ENCODE assay signal across 8 cellular contexts in genomic region chr21:17554619-17555472, GRCh38. TPM values are rescaled to one million over a fixed set of nuclear protein-coding genes. Genes with fewer than 3 reads are reported as not detected.
DNase-seq lines count a peak whose midpoint lies in the region; ATAC-seq and TF ChIP-seq lines count a peak whose summit lies in the region.

No MANE protein-coding gene starts in this region.

- H3K4me3 ChIP-seq in upper lobe of right lung (no peak overlapping the region), A673 (ENCODE audit: low read depth, low read length, poor library complexity, severe bottlenecking) (no peak overlapping the region)

- BruUV-seq in A673 (replicated peaks; lab: Mats Ljungman, UMichigan) = no TSS peak

- TF ChIP-seq CTCF in upper lobe of right lung (IDR thresholded peaks at IDR 0.05) (peak; percentile 36), A673 (conservative IDR thresholded peaks at IDR 0.05; ENCODE audit: low read depth, low read length) (no peak), omental fat pad (IDR thresholded peaks at IDR 0.05) (no peak)

- H3K27ac ChIP-seq in upper lobe of right lung (no peak overlapping the region), A673 (ENCODE audit: low read depth, low read length, poor library complexity, severe bottlenecking) (no peak overlapping the region)

- H3K9me3 ChIP-seq in upper lobe of right lung (no peaks in the 10 kb centered on the region), A673 (ENCODE audit: low read depth, low read length, poor library complexity, severe bottlenecking) (no peaks in the 10 kb centered on the region)

- H3K27me3 ChIP-seq in upper lobe of right lung (no peaks in the 10 kb centered on the region), A673 (replicated peaks; ENCODE audit: insufficient read depth, low read depth, low read length, poor library complexity) (no peaks in the 10 kb centered on the region)

- H3K36me3 ChIP-seq in upper lobe of right lung (no peaks in the 10 kb centered on the region), A673 (ENCODE audit: insufficient read depth, low read length, poor library complexity, severe bottlenecking) (no peaks in the 10 kb centered on the region)

- ATAC-seq in upper lobe of right lung (peak; percentile 49), omental fat pad (ENCODE audit: low FRiP score) (no peak)

- H3K4me1 ChIP-seq in upper lobe of right lung (no peaks in the 10 kb centered on the region), A673 (ENCODE audit: insufficient read depth, low read length, poor library complexity, severe bottlenecking) (no peaks in the 10 kb centered on the region)

- CTCF ChIA-PET in A673 (lab: Charles Lee) = interaction anchor here (1.3 kb wide), 1 partner anchor 168 kb away, joined by 7 read pairs; no protein-coding TSS in a partner anchor

- DNase-seq in SIG-M5 treated with dmso at 0.1 percent for 504 hours (lab: John Stamatoyannopoulos, UW; ENCODE audit: unreplicated experiment) = peak; percentile 10
- no peak for DNase-seq in SIG-M5 (lab: John Stamatoyannopoulos, UW)
- peak; percentile 33 for DNase-seq in SW480 (ENCODE audit: low spot score)
- peak; percentile 24 for DNase-seq in hepatic stellate cell (ENCODE audit: low spot score)
- no peak for DNase-seq in upper lobe of right lung
- DNase-seq in A673 (ENCODE audit: low spot score) = no peak
- no peak for DNase-seq in NCI-H146 treated with DMSO at 0.1 percent for 48 hours (lab: John Stamatoyannopoulos, UW; ENCODE audit: unreplicated experiment)
- DNase-seq in omental fat pad (ENCODE audit: low spot score) = no peak

- POLR2A ChIA-PET in A673 (lab: Charles Lee; ENCODE audit: low non-redundant PET) = no interaction called here

- intact Hi-C loops in upper lobe of right lung (cut with DNase I) (no loop called here), A673 (cut with micrococcal nuclease; ENCODE audit: unreplicated experiment) (no loop called here)

RNA-seq across cellular contexts. Expression of gene CXADR, which starts 42.0 kb away (rescaled TPM):
- 29.0 TPM for total RNA-seq in upper lobe of right lung
- total RNA-seq in A673 (2021) = 15.2 and 17.7 TPM in 2 replicates
- 10 to 100 TPM in 3 of 4 donors, under 1 TPM in 1; 0.63 to 61.8 (median 19.5) TPM for total RNA-seq in omental fat pad

RNA-seq across cellular contexts. Expression of gene BTG3, which starts 57.9 kb away (rescaled TPM):
- total RNA-seq in upper lobe of right lung (61.3 TPM), A673 (2021) (63.0 and 76.8 TPM in 2 replicates), omental fat pad (10 to 100 TPM; 39.4 to 60.9 (median 43.6) TPM)

Comparison
In these comparisons a context has a peak if more than half of its experiments do, and no peak if none do; other contexts are left out.
1. DNase-seq: peak in SIG-M5 treated with dmso at 0.1 percent for 504 hours (single experiment), SW480 (single experiment) and hepatic stellate cell (single experiment); none in SIG-M5 (single experiment), upper lobe of right lung (single experiment), A673 (single experiment), NCI-H146 treated with DMSO at 0.1 percent for 48 hours (single experiment) and omental fat pad (single experiment).